In the genomic region with DNA sequence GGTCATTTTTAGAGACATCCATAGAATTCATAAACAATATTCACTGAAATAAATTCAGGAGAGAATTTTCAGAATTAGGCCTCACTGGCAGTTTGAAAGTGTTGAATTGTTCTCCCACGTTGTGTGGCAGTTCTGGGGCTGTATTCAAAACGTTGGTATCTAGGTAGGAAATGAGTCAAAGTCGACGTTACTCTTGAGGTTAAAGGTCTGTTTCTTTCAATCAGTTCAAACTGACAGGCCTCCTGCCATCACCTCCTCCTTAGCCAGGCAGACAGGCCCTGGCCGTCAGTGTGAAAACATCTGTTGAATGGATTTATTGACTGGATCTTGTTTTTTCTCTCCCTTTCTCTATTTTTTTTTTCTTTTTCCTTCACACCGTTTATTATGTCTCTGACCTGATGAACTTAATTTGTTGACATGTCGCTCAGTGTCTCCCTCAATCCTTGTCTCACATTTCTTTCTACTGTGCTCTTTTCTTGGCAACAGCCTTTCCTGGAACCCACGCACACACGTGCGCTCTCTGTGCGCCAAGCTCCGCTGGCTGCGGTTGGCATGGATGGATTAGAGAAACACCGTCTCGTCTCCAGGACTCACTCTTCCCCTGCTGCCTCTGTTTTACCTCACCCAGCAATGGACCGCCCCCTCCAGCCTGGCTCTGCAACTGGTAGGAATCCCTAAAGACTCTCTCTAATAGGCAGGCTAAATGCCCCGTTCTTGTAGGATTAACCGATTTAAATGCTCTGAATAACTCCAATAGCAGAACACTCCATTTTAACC, we compare ENCODE assay signal across 23 cellular contexts.
A peak's percentile ranks its signal among the peaks of the same experiment; 100 is the strongest.
DNase-seq lines count a peak whose midpoint lies in the region; ATAC-seq, FAIRE-seq and TF ChIP-seq lines count a peak whose summit lies in the region.
"Had no signal": no experiment of that assay in that cellular context is flagged by ENCODE, and none has a peak within 500 bp of the region (broad histone marks: within the 10 kb centered on the region; RNA-seq: fewer than 3 reads in every experiment).

No MANE protein-coding gene starts in this region.

- peak; percentile 64 for FAIRE-seq in endothelial cell of umbilical vein (lab: Jason Lieb, UNC)
- FAIRE-seq: TTC549 had no signal

- H3K27me3 ChIP-seq in PC-3 (ENCODE audit: low read length) (no peaks in the 10 kb centered on the region), endothelial cell of umbilical vein (ENCODE audit: control insufficient read depth in 2 of 2, insufficient read depth in 2 of 2, low read length in 2 of 2) (no peaks in the 10 kb centered on the region), SK-N-SH (ENCODE audit: insufficient read depth) (no peaks in the 10 kb centered on the region)
- H3K27me3 ChIP-seq: sigmoid colon had no signal

- no peak for TF ChIP-seq CTCF in PC-3 (conservative IDR thresholded peaks at IDR 0.05; ENCODE audit: low read depth, low read length)
- TF ChIP-seq CTCF in endothelial cell of umbilical vein (IDR thresholded peaks at IDR 0.05; ENCODE audit: extremely low read depth in 1 of 2, insufficient read depth in 1 of 2, low read depth in 1 of 2, low read length in 2 of 2), result no peak
- TF ChIP-seq CTCF in nephron progenitor cell (IDR thresholded peaks at IDR 0.05), result no peak
- TF ChIP-seq CTCF in SK-N-SH (IDR thresholded peaks at IDR 0.05), result no peak

- POLR2A ChIA-PET in PC-3 (lab: Charles Lee; ENCODE audit: unreplicated experiment) (no interaction called here), endothelial cell of umbilical vein (lab: Charles Lee) (no interaction called here), SK-N-SH (lab: Yijun Ruan, JAX) (no interaction called here)

- H3K9me3 ChIP-seq in PC-3 (ENCODE audit: low read length), result no peaks in the 10 kb centered on the region
- no peaks in the 10 kb centered on the region for H3K9me3 ChIP-seq in endothelial cell of umbilical vein (replicated peaks; ENCODE audit: control insufficient read depth, insufficient read depth, low read length)
- H3K9me3 ChIP-seq in SK-N-SH, result no peaks in the 10 kb centered on the region
- H3K9me3 ChIP-seq: sigmoid colon had no signal

- H3K4me3 Mint-ChIP-seq in nephron progenitor cell, result no peak overlapping the region
- H3K4me3 Mint-ChIP-seq: CD4-positive, alpha-beta memory T cell; nephron; type B pancreatic cell had no signal

- TF ChIP-seq POLR2A in endothelial cell of umbilical vein (IDR thresholded peaks at IDR 0.05; ENCODE audit: low read depth, low read length), result no peak

- H3F3A ChIP-seq in PC-3 (ENCODE audit: low read length, unreplicated experiment) (no peaks in the 10 kb centered on the region), SK-N-SH (replicated peaks; ENCODE audit: insufficient read depth) (peaks cover 5% of the 10 kb centered on the region)

- H3K79me2 ChIP-seq in PC-3 (ENCODE audit: low read length), result no peaks in the 10 kb centered on the region
- H3K79me2 ChIP-seq in endothelial cell of umbilical vein (ENCODE audit: control insufficient read depth, insufficient read depth, low read length), result no peaks in the 10 kb centered on the region
- H3K79me2 ChIP-seq in SK-N-SH (ENCODE audit: insufficient read depth), result no peaks in the 10 kb centered on the region
- H3K79me2 ChIP-seq: parathyroid adenoma had no signal

- intact Hi-C loops in PC-3 (cut with micrococcal nuclease) (no loop called here), endothelial cell of umbilical vein (cut with micrococcal nuclease) (no loop called here)

- H3K27ac ChIP-seq in PC-3 (ENCODE audit: low read length), result no peak overlapping the region
- no peak overlapping the region for H3K27ac ChIP-seq in endothelial cell of umbilical vein (ENCODE audit: insufficient read depth, low read depth, low read length)
- H3K27ac ChIP-seq in SK-N-SH (ENCODE audit: low read depth in 2 of 2, low read length in 1 of 2), result no peak overlapping the region; a peak in 1 of 4 replicates
- H3K27ac ChIP-seq: parathyroid adenoma, sigmoid colon had no signal

- WGBS in SK-N-SH (ENCODE audit: low lambda C conversion rate), result 88% methylated on average over 18 of the region's 18 CpGs

- H3K4me1 ChIP-seq in PC-3 (ENCODE audit: insufficient read depth, low read length), result peaks cover 10% of the 10 kb centered on the region
- peaks cover 4% of the 10 kb centered on the region for H3K4me1 ChIP-seq in endothelial cell of umbilical vein (ENCODE audit: control insufficient read depth, extremely low read depth, insufficient read depth, low read length)
- H3K4me1 ChIP-seq in SK-N-SH (ENCODE audit: control insufficient read depth in 1 of 2, insufficient read depth in 2 of 2, low read depth in 1 of 2, low read length in 1 of 2), result peaks cover 0 to 2% of the 10 kb centered on the region in 2 experiments; a peak in 1 of 4 replicates
- H3K4me1 ChIP-seq: parathyroid adenoma, sigmoid colon had no signal

- H3K4me2 ChIP-seq in PC-3 (ENCODE audit: low read length) (no peak overlapping the region), endothelial cell of umbilical vein (ENCODE audit: insufficient read depth, low read length) (no peak overlapping the region), SK-N-SH (no peak overlapping the region)

- peaks cover 3% of the 10 kb centered on the region for H3K27me3 Mint-ChIP-seq in nephron progenitor cell (ENCODE audit: low read depth, poor library complexity)
- H3K27me3 Mint-ChIP-seq: CD4-positive, alpha-beta memory T cell; type B pancreatic cell had no signal

- dilution Hi-C loops in endothelial cell of umbilical vein (cut with MboI; ENCODE audit: extremely low pct_ligation_motif_present, low sequenced_read_pairs), result no loop called here

- no peaks in the 10 kb centered on the region for H3K36me3 Mint-ChIP-seq in nephron progenitor cell (ENCODE audit: low read depth)
- H3K36me3 Mint-ChIP-seq: CD4-positive, alpha-beta memory T cell; type B pancreatic cell had no signal

- H4K20me1 ChIP-seq in PC-3 (ENCODE audit: low read length), result no peaks in the 10 kb centered on the region
- no peaks in the 10 kb centered on the region for H4K20me1 ChIP-seq in endothelial cell of umbilical vein (replicated peaks; ENCODE audit: control insufficient read depth, extremely low read depth, insufficient read depth, low read length)
- H4K20me1 ChIP-seq in SK-N-SH (ENCODE audit: insufficient read depth), result no peaks in the 10 kb centered on the region

- ATAC-seq in PC-3 (no peak), HG03097 (IDR thresholded peaks at IDR 0.05; ENCODE audit: low FRiP score, unreplicated experiment) (no peak)
- ATAC-seq in activated CD4-positive, CD25-positive, alpha-beta regulatory T cell treated with anti-CD3 and anti-CD28 coated beads, Interleukin-2, amount 50 U/mL, for 24 hours, result no peak
- ATAC-seq: left ventricle myocardium superior had no signal

- H3K36me3 ChIP-seq in PC-3 (ENCODE audit: low read depth, low read length) (no peaks in the 10 kb centered on the region), endothelial cell of umbilical vein (ENCODE audit: control insufficient read depth in 2 of 2, extremely low read depth in 1 of 2, insufficient read depth in 2 of 2, low read length in 2 of 2) (no peaks in the 10 kb centered on the region), SK-N-SH (replicated peaks in 1 of 2; ENCODE audit: control insufficient read depth in 1 of 2, insufficient read depth in 2 of 2, low read length in 1 of 2) (peaks cover 0 to 6% of the 10 kb centered on the region in 2 experiments)
- H3K36me3 ChIP-seq: sigmoid colon had no signal

- H3K9ac ChIP-seq in PC-3 (ENCODE audit: low read length) (no peak overlapping the region), endothelial cell of umbilical vein (replicated peaks; ENCODE audit: extremely low read depth, insufficient read depth, low read length) (no peak overlapping the region), SK-N-SH (no peak overlapping the region)
- H3K9ac ChIP-seq: parathyroid adenoma had no signal

- CTCF ChIA-PET in PC-3 (lab: Charles Lee) (no interaction called here), endothelial cell of umbilical vein (lab: Charles Lee) (interaction anchor here (0.9 to 2.1 kb wide), 2 partner anchors 14 to 34 kb away, joined by 3 to 4 read pairs; no protein-coding TSS in a partner anchor), SK-N-SH (lab: Yijun Ruan, JAX) (no interaction called here)

- H3K9me2 ChIP-seq in PC-3 (replicated peaks; ENCODE audit: low read length) (no peaks in the 10 kb centered on the region), SK-N-SH (no peaks in the 10 kb centered on the region)

- TF ChIP-seq EP300 in SK-N-SH (IDR thresholded peaks at IDR 0.05; ENCODE audit: borderline replicate concordance in 1 of 2, low read depth in 1 of 2, low read length in 1 of 2), result no peak

- TF ChIP-seq RAD21 in SK-N-SH (IDR thresholded peaks at IDR 0.05; ENCODE audit: low read length), result no peak

- peaks cover 44% of the 10 kb centered on the region for H3K4me1 Mint-ChIP-seq in nephron progenitor cell
- H3K4me1 Mint-ChIP-seq: CD4-positive, alpha-beta memory T cell had no signal

- DNase-seq in ELF-1 (ENCODE audit: low read depth, low spot score), result peak; percentile 15
- peak; percentile 27 for DNase-seq in PC-3
- DNase-seq in endothelial cell of umbilical vein (ENCODE audit: low read depth, low spot score), result peak; percentile 29
- peak; percentile 10 for DNase-seq in nephron progenitor cell
- DNase-seq in SK-N-SH, result no peak
- DNase-seq in NCI-H1092 (lab: John Stamatoyannopoulos, UW), result no peak
- DNase-seq: activated CD4-positive, alpha-beta T cell treated with anti-CD3 and anti-CD28 coated beads for 1 hour; AML-193; CD4-positive, alpha-beta memory T cell; left ventricle myocardium superior; NCI-H1436 treated with DMSO at 0.1 percent for 48 hours; NCI-H2107; NCI-H446 treated with DMSO at 0.1 percent for 48 hours; OCI-M1; SHP77 treated with DMSO at 0.1 percent for 48 hours; sigmoid colon; stimulated activated CD8-positive, alpha-beta memory T cell treated with anti-CD3 and anti-CD28 coated beads, Interleukin-4, amount 100 ng/mL, for 48 hours had no signal

- H2AFZ ChIP-seq in PC-3 (ENCODE audit: low read length) (no peak overlapping the region), endothelial cell of umbilical vein (ENCODE audit: low read depth, low read length) (peak overlapping the region; percentile 58), SK-N-SH (ENCODE audit: low read depth) (no peak overlapping the region)
- H2AFZ ChIP-seq: parathyroid adenoma had no signal

- H3K9me3 Mint-ChIP-seq in nephron progenitor cell, result no peaks in the 10 kb centered on the region
- H3K9me3 Mint-ChIP-seq: nephron, type B pancreatic cell had no signal

- peak overlapping the region; percentile 81 for H3K27ac Mint-ChIP-seq in nephron progenitor cell
- H3K27ac Mint-ChIP-seq: CD4-positive, alpha-beta memory T cell; nephron; type B pancreatic cell had no signal

- H3K9me1 ChIP-seq in endothelial cell of umbilical vein (replicated peaks; ENCODE audit: control insufficient read depth, extremely low read depth, insufficient read depth, low read length), result peaks cover 3% of the 10 kb centered on the region

- no peak overlapping the region for H3K4me3 ChIP-seq in PC-3 (ENCODE audit: low read length)
- H3K4me3 ChIP-seq in endothelial cell of umbilical vein (replicated peaks in 1 of 3; ENCODE audit: insufficient read depth in 1 of 3, low read depth in 1 of 3, low read length in 3 of 3), result no peak overlapping the region
- no peak overlapping the region for H3K4me3 ChIP-seq in SK-N-SH (ENCODE audit: low read depth in 2 of 2, low read length in 1 of 2)
- H3K4me3 ChIP-seq: sigmoid colon had no signal

- BruUV-seq in PC-3 (replicated peaks; lab: Mats Ljungman, UMichigan) (no TSS peak), endothelial cell of umbilical vein (replicated peaks; lab: Mats Ljungman, UMichigan) (no TSS peak)

TF ChIP-seq in SK-N-SH, 30 proteins besides CTCF, POLR2A, EP300 and RAD21 (continues in another document):
- no peak for TF ChIP-seq SMC3 (IDR thresholded peaks at IDR 0.05; ENCODE audit: low read depth, low read length)

Comparison
In these comparisons a context has a peak if more than half of its experiments do, and no peak if none do; other contexts are left out.
1. DNase-seq: peak in ELF-1 (single experiment), PC-3 (single experiment), endothelial cell of umbilical vein (single experiment) and nephron progenitor cell (single experiment); none in SK-N-SH (single experiment) and NCI-H1092 (single experiment).